9 cellular contexts compared by ENCODE assay signal in the genomic region with DNA sequence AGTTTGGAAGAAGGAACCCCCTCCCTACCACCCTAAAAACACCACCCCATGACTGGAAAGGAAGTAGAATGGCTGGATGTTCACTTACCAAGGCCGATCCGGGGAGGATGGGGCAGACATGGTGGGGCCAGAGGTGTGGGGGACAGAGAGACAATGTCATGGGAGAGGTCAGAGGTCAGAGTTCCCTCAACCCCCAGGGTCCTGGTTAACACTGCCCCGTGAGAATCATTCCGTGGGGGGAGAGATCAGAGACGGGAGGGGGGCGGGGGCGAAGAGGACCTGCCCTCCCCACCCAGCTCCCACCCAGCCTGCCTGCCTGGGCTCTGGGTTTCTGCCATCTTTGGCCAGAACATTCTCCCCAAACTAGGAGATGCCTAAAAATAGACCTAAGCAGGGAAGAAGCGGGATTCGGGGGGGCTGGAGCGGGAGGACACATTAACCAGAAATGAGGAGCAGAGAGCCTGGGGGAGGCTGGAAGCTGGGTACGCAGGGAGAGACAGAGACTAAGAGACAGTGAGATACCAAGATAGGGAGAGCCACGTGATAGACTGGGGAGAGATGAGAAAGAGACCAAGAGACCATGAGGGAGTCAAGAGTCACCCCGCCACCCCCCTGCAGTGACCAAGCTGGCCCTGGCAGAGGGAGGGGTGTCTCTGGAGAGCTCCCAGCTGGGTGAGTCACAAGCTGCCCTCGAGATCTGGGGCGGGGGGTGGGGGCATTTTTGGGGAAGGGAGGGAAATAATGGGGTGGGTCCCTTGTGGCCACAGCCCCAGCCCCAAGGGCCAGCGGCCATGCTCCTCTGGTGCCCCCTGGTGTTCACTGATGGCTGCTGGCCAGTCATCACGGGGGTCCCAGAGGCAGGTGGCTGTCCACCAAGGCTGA. TPM values are rescaled to one million over a fixed set of nuclear protein-coding genes. Genes with fewer than 3 reads are reported as not detected.
DNase-seq lines count a peak whose midpoint lies in the region; ATAC-seq and TF ChIP-seq lines count a peak whose summit lies in the region.
"Had no signal": no experiment of that assay in that cellular context is flagged by ENCODE, and none has a peak within 500 bp of the region (broad histone marks: within the 10 kb centered on the region; RNA-seq: fewer than 3 reads in every experiment).

No MANE protein-coding gene starts in this region.

- H3K27me3 ChIP-seq in esophagus muscularis mucosa: no peaks in the 10 kb centered on the region
- no peaks in the 10 kb centered on the region for H3K27me3 ChIP-seq in thymus (ENCODE audit: control insufficient read depth, insufficient read depth)

- peak; percentile 91 for DNase-seq in GM03348 (ENCODE audit: low spot score)
- DNase-seq in M059J (ENCODE audit: low read depth): peak; percentile 95
- DNase-seq in activated T-cell treated with anti-CD3 and anti-CD28 coated beads for 24 hours (ENCODE audit: low read depth): peak; percentile 34
- DNase-seq in esophagus muscularis mucosa (ENCODE audit: extremely low spot score): peak; percentile 96
- DNase-seq in myocyte (ENCODE audit: low read depth): peak; percentile 94
- no peak for DNase-seq in NCI-H2107 treated with DMSO at 0.1 percent for 48 hours (lab: John Stamatoyannopoulos, UW; ENCODE audit: unreplicated experiment)

- TF ChIP-seq POLR2A in esophagus muscularis mucosa (IDR thresholded peaks at IDR 0.05; ENCODE audit: low read depth): no peak

- H3K9me3 ChIP-seq in esophagus muscularis mucosa: no peaks in the 10 kb centered on the region
- H3K9me3 ChIP-seq in thymus (ENCODE audit: control insufficient read depth): no peaks in the 10 kb centered on the region

- peak; percentile 90 to 97 (median 91) for TF ChIP-seq CTCF in esophagus muscularis mucosa (IDR thresholded peaks at IDR 0.05)

- peak; percentile 20 for TF ChIP-seq EP300 in esophagus muscularis mucosa (IDR thresholded peaks at IDR 0.05)

- peaks cover 35 to 71% (median 55%) of the 10 kb centered on the region in 4 donors for H3K4me1 ChIP-seq in esophagus muscularis mucosa
- H3K4me1 ChIP-seq in thymus (ENCODE audit: control insufficient read depth, insufficient read depth, low read length): no peaks in the 10 kb centered on the region

- WGBS in esophagus muscularis mucosa: 17% methylated on average over 13 of the region's 17 CpGs
- WGBS in thymus: 69% methylated on average over 17 of the region's 17 CpGs

- H3K4me3 ChIP-seq in esophagus muscularis mucosa (peak overlapping the region; percentile 33 to 49 (median 42)), thymus (ENCODE audit: low read length) (no peak overlapping the region)

- no peak for ATAC-seq in GM21423 (IDR thresholded peaks at IDR 0.05; ENCODE audit: unreplicated experiment)

- peak overlapping the region; percentile 89 to 96 (median 93) for H3K27ac ChIP-seq in esophagus muscularis mucosa (replicated peaks in 1 of 4)
- H3K27ac ChIP-seq in thymus (ENCODE audit: low read depth): peak overlapping the region; percentile 40

- H3K36me3 ChIP-seq in esophagus muscularis mucosa (peaks cover 0 to 64% (median 37%) of the 10 kb centered on the region in 4 donors), thymus (ENCODE audit: control insufficient read depth, insufficient read depth) (no peaks in the 10 kb centered on the region)

- intact Hi-C loops in esophagus muscularis mucosa (cut with DNase I): loop anchor here (1.0 kb wide), 1 partner anchor 65 kb away; no protein-coding TSS in a partner anchor

RNA-seq across cellular contexts. Expression of a gene that starts 6.1 kb away (rescaled TPM):
- total RNA-seq in M059J (2014; rRNA removed; shearing (Covaris generic)): 131 and 183 TPM in 2 replicates
- 1,000 to 10,000 TPM; 1,125 to 1,746 (median 1,157) TPM for total RNA-seq in esophagus muscularis mucosa
- total RNA-seq in myocyte: 317 and 438 TPM in 2 replicates
- polyA plus RNA-seq in myocyte (2012): 337 TPM
- polyA plus RNA-seq in thymus: 18.3 TPM

RNA-seq across cellular contexts. Expression of a gene that starts 36.0 kb away (rescaled TPM):
- not detected in 2 replicates for total RNA-seq in M059J (2014; rRNA removed; shearing (Covaris generic))
- total RNA-seq in esophagus muscularis mucosa: 1 to 10 TPM in 1 of 4 donors, not detected in 3; 2.0 TPM
- not detected in 2 replicates for total RNA-seq in myocyte
- 0.32 TPM for polyA plus RNA-seq in myocyte (2012)
- 0.16 TPM for polyA plus RNA-seq in thymus
- total RNA-seq: activated CD8-positive, alpha-beta memory T cell treated with anti-CD3 and anti-CD28 coated beads for 36 hours had no signal

RNA-seq across cellular contexts. Expression of a gene that starts 47.9 kb away (rescaled TPM):
- 55.4 and 64.4 TPM in 2 replicates for total RNA-seq in M059J (2014; rRNA removed; shearing (Covaris generic))
- total RNA-seq in esophagus muscularis mucosa (1 to 10 TPM; 1.4 to 6.6 (median 3.4) TPM), myocyte (2.4 and 2.5 TPM in 2 replicates)
- 1.3 TPM for polyA plus RNA-seq in myocyte (2012)
- polyA plus RNA-seq in thymus: 4.0 TPM

RNA-seq across cellular contexts. Expression of a gene that starts 58.9 kb away (rescaled TPM):
- total RNA-seq in M059J (2014; rRNA removed; shearing (Covaris generic)): 1.8 and 13.0 TPM in 2 replicates
- 10 to 100 TPM; 32.6 to 51.0 (median 40.1) TPM for total RNA-seq in esophagus muscularis mucosa
- total RNA-seq in myocyte: 10.1 and 12.7 TPM in 2 replicates
- 35.2 TPM for polyA plus RNA-seq in myocyte (2012)
- polyA plus RNA-seq in thymus: 20.8 TPM
